24 cellular contexts compared by ENCODE assay signal in genomic region chr9:127084071-127085039, GRCh38. TPM values are rescaled to one million over a fixed set of nuclear protein-coding genes. Genes with fewer than 3 reads are reported as not detected.
DNase-seq lines count a peak whose midpoint lies in the region; ATAC-seq, FAIRE-seq and TF ChIP-seq lines count a peak whose summit lies in the region.
"Had no signal": no experiment of that assay in that cellular context is flagged by ENCODE, and none has a peak within 500 bp of the region (broad histone marks: within the 10 kb centered on the region; RNA-seq: fewer than 3 reads in every experiment).

No MANE protein-coding gene starts in this region.

- no peak overlapping the region for H3K4me3 Mint-ChIP-seq in astrocyte (ENCODE audit: unreplicated experiment)
- H3K4me3 Mint-ChIP-seq: CD4-positive, alpha-beta memory T cell had no signal

- no peak overlapping the region for H3K27ac Mint-ChIP-seq in activated naive CD4-positive, alpha-beta T cell treated with anti-CD3 and anti-CD28 coated beads, Interleukin-2, amount 50 U/mL, for 72 hours
- peak overlapping the region; percentile 68 for H3K27ac Mint-ChIP-seq in astrocyte (ENCODE audit: unreplicated experiment)

- H3K4me3 ChIP-seq in astrocyte (ENCODE audit: insufficient read depth, low read depth, low read length): no peak overlapping the region
- H3K4me3 ChIP-seq in mesendoderm (ENCODE audit: low read length): no peak overlapping the region
- no peak overlapping the region for H3K4me3 ChIP-seq in BE2C (ENCODE audit: low read depth, low read length)
- H3K4me3 ChIP-seq in upper lobe of right lung: no peak overlapping the region
- H3K4me3 ChIP-seq: A549, BLaER1, GM23248 had no signal

- H3K56ac ChIP-seq in mesendoderm (ENCODE audit: low read length): no peak overlapping the region

- H3K23ac ChIP-seq in mesendoderm (ENCODE audit: low read length): peak overlapping the region; percentile 15

- no peak overlapping the region for H4K8ac ChIP-seq in mesendoderm (ENCODE audit: low read depth, low read length)

- no peaks in the 10 kb centered on the region for H3K36me3 Mint-ChIP-seq in activated naive CD4-positive, alpha-beta T cell treated with anti-CD3 and anti-CD28 coated beads, Interleukin-2, amount 50 U/mL, for 72 hours
- peaks cover 14% of the 10 kb centered on the region for H3K36me3 Mint-ChIP-seq in astrocyte (ENCODE audit: low read depth, unreplicated experiment)

- no peaks in the 10 kb centered on the region for H3K79me1 ChIP-seq in mesendoderm (ENCODE audit: low read length)

- no peak overlapping the region for H2BK120ac ChIP-seq in mesendoderm (ENCODE audit: low read depth, low read length)

- no peaks in the 10 kb centered on the region for H4K20me1 ChIP-seq in astrocyte (ENCODE audit: insufficient read depth, low read length)
- H4K20me1 ChIP-seq: BLaER1 had no signal

- H3K4ac ChIP-seq in mesendoderm (ENCODE audit: low read depth, low read length): no peak overlapping the region

- H3K4me1 ChIP-seq in astrocyte (ENCODE audit: insufficient read depth, low read length) (no peaks in the 10 kb centered on the region), mesendoderm (ENCODE audit: control insufficient read depth, low read depth, low read length) (no peaks in the 10 kb centered on the region), BE2C (no peaks in the 10 kb centered on the region), upper lobe of right lung (peaks cover 6% of the 10 kb centered on the region)
- H3K4me1 ChIP-seq: A549, BLaER1 had no signal

- H3K27ac ChIP-seq in astrocyte (ENCODE audit: low read depth, low read length) (no peak overlapping the region), mesendoderm (ENCODE audit: low read depth, low read length) (no peak overlapping the region), substantia nigra (ENCODE audit: low read depth, low read length, poor library complexity, severe bottlenecking) (peak overlapping the region; percentile 11), upper lobe of right lung (no peak overlapping the region)
- H3K27ac ChIP-seq: A549, BLaER1, GM23248 had no signal

- no peak overlapping the region for H2AK5ac ChIP-seq in mesendoderm (ENCODE audit: low read length)

- no peaks in the 10 kb centered on the region for H3K9me3 Mint-ChIP-seq in activated naive CD4-positive, alpha-beta T cell treated with anti-CD3 and anti-CD28 coated beads, Interleukin-2, amount 50 U/mL, for 72 hours
- no peaks in the 10 kb centered on the region for H3K9me3 Mint-ChIP-seq in astrocyte (ENCODE audit: unreplicated experiment)
- H3K9me3 Mint-ChIP-seq: CD4-positive, alpha-beta memory T cell had no signal

- FAIRE-seq in astrocyte (lab: Jason Lieb, UNC): no peak
- FAIRE-seq: A549, D721Med, G401.6 had no signal

- H3K4me2 ChIP-seq in astrocyte (ENCODE audit: low read length) (no peak overlapping the region), mesendoderm (ENCODE audit: low read length) (no peak overlapping the region)
- H3K4me2 ChIP-seq: A549, BLaER1, SK-N-SH had no signal

- WGBS in mesendoderm (ENCODE audit: extremely low coverage, insufficient coverage, low lambda C conversion rate): no CpG with 5 or more reads among the region's 12 CpGs

- no peaks in the 10 kb centered on the region for H3K9me3 ChIP-seq in astrocyte (ENCODE audit: insufficient read depth, low read depth, low read length)
- no peaks in the 10 kb centered on the region for H3K9me3 ChIP-seq in BE2C
- no peaks in the 10 kb centered on the region for H3K9me3 ChIP-seq in upper lobe of right lung
- H3K9me3 ChIP-seq: A549, BLaER1, SK-N-SH had no signal

- intact Hi-C loops in upper lobe of right lung (cut with DNase I): no loop called here

- H3K79me2 ChIP-seq in astrocyte (ENCODE audit: insufficient read depth, low read length): no peaks in the 10 kb centered on the region
- no peaks in the 10 kb centered on the region for H3K79me2 ChIP-seq in mesendoderm (ENCODE audit: control insufficient read depth, insufficient read depth, low read length)

- H4K5ac ChIP-seq in mesendoderm (ENCODE audit: low read length): no peak overlapping the region

- H3K36me3 ChIP-seq in astrocyte (ENCODE audit: insufficient read depth, low read length): no peaks in the 10 kb centered on the region
- no peaks in the 10 kb centered on the region for H3K36me3 ChIP-seq in mesendoderm (ENCODE audit: control insufficient read depth, insufficient read depth, low read length)
- no peaks in the 10 kb centered on the region for H3K36me3 ChIP-seq in BE2C
- H3K36me3 ChIP-seq in upper lobe of right lung: peaks cover 11% of the 10 kb centered on the region

- H3K27me3 Mint-ChIP-seq in astrocyte (ENCODE audit: low read depth, unreplicated experiment): peaks cover 28% of the 10 kb centered on the region
- H3K27me3 Mint-ChIP-seq: CD4-positive, alpha-beta memory T cell had no signal

- H3K4me1 Mint-ChIP-seq in astrocyte (ENCODE audit: low read depth, unreplicated experiment): no peaks in the 10 kb centered on the region

- no peak overlapping the region for H2BK5ac ChIP-seq in mesendoderm (ENCODE audit: low read length)

- DNase-seq in activated naive CD4-positive, alpha-beta T cell treated with anti-CD3 and anti-CD28 coated beads, Interleukin-2, amount 50 U/mL, for 72 hours (ENCODE audit: low spot score in 2 of 2): no peak
- no peak for DNase-seq in activated naive CD4-positive, alpha-beta T cell (lab: John Stamatoyannopoulos, UW)
- DNase-seq in astrocyte (ENCODE audit: low read depth) (no peak), mesendoderm (no peak), substantia nigra (lab: John Stamatoyannopoulos, UW) (peak in 1 of 49 donors; percentile 71), BE2C (no peak), upper lobe of right lung (no peak)
- DNase-seq in stimulated activated CD4-positive, alpha-beta T cell treated with anti-CD3 and anti-CD28 coated beads, Interleukin-4, amount 100 ng/mL, for 24 hours: no peak
- DNase-seq: CD4-positive, alpha-beta memory T cell; DND-41; HCEC 1CT; KG1; MV-4-11; NCI-H2107; NCI-H2227 treated with DMSO at 0.1 percent for 48 hours; NCI-H510A treated with DMSO at 0.1 percent for 48 hours; NCI-H82; SHP77 treated with DMSO at 0.1 percent for 48 hours; SK-N-SH had no signal

- no peak overlapping the region for H3K18ac ChIP-seq in mesendoderm (ENCODE audit: low read length)

- no peak overlapping the region for H2AFZ ChIP-seq in astrocyte (ENCODE audit: low read depth, low read length)
- H2AFZ ChIP-seq: GM23248 had no signal

- H3K9ac ChIP-seq in astrocyte (ENCODE audit: low read length) (no peak overlapping the region), mesendoderm (ENCODE audit: low read length) (no peak overlapping the region)
- H3K9ac ChIP-seq: BLaER1, GM23248, SK-N-SH had no signal

- peak; percentile 28 to 47 for ATAC-seq in activated naive CD4-positive, alpha-beta T cell treated with anti-CD3 and anti-CD28 coated beads, Interleukin-2, amount 50 U/mL, for 72 hours
- ATAC-seq in upper lobe of right lung: no peak
- ATAC-seq: A549 had no signal

- H3K27me3 ChIP-seq in astrocyte (ENCODE audit: insufficient read depth, low read length) (peaks cover 35% of the 10 kb centered on the region), mesendoderm (ENCODE audit: insufficient read depth, low read length, poor library complexity) (no peaks in the 10 kb centered on the region), BE2C (no peaks in the 10 kb centered on the region), upper lobe of right lung (no peaks in the 10 kb centered on the region)
- H3K27me3 ChIP-seq: BLaER1 had no signal

- TF ChIP-seq CTCF in astrocyte (IDR thresholded peaks at IDR 0.05; ENCODE audit: insufficient read depth, low read depth, low read length): no peak
- no peak for TF ChIP-seq CTCF in BE2C (IDR thresholded peaks at IDR 0.05; ENCODE audit: low read depth, low read length)
- TF ChIP-seq CTCF in upper lobe of right lung (IDR thresholded peaks at IDR 0.05): no peak

- no peak overlapping the region for H2BK15ac ChIP-seq in mesendoderm (replicated peaks; ENCODE audit: low read depth)

RNA-seq across cellular contexts. Expression of gene ANGPTL2, which starts 38.1 kb away (rescaled TPM):
- not detected for total RNA-seq in activated naive CD4-positive, alpha-beta T cell treated with anti-CD3 and anti-CD28 coated beads, Interleukin-2, amount 50 U/mL, for 72 hours
- total RNA-seq in astrocyte (17.5 and 21.3 TPM in 2 replicates), upper lobe of right lung (19.4 TPM)
- polyA plus RNA-seq in mesendoderm (2013, experiment 1 of 2): 5.8 TPM
- 6.1 TPM for polyA plus RNA-seq in mesendoderm (2013, experiment 2 of 2)
- polyA plus RNA-seq in BE2C (2012; ENCODE audit: insufficient read depth, insufficient read length, low read depth): 6.8 TPM
- total RNA-seq: CD4-positive, alpha-beta memory T cell had no signal
- polyA plus RNA-seq: CD4-positive, alpha-beta memory T cell had no signal

Comparison
In these comparisons a context has a peak if more than half of its experiments do, and no peak if none do; other contexts are left out.
1. RNA of gene ANGPTL2, which starts 38.1 kb away (total RNA-seq): 19.4 TPM in upper lobe of right lung (single experiment) and 17.5 to 21.3 TPM in astrocyte; not detected in activated naive CD4-positive, alpha-beta T cell treated with anti-CD3 and anti-CD28 coated beads, Interleukin-2, amount 50 U/mL, for 72 hours; every median in the first group is over 10 times any median in the second.